7 cellular contexts compared by ENCODE assay signal in genomic region chr12:47071241-47071852, GRCh38. TPM values are rescaled to one million over a fixed set of nuclear protein-coding genes. Genes with fewer than 3 reads are reported as not detected.
DNase-seq lines count a peak whose midpoint lies in the region; ATAC-seq, FAIRE-seq and TF ChIP-seq lines count a peak whose summit lies in the region.

No MANE protein-coding gene starts in this region.

- no peaks in the 10 kb centered on the region for H3K27me3 ChIP-seq in pancreas
- H3K27me3 ChIP-seq in MG63: no peaks in the 10 kb centered on the region

- H3K9me3 ChIP-seq in pancreas (no peaks in the 10 kb centered on the region), MG63 (no peaks in the 10 kb centered on the region)

- H3K27ac ChIP-seq in pancreas: no peak overlapping the region

- H3K36me3 ChIP-seq in pancreas (no peaks in the 10 kb centered on the region), MG63 (no peaks in the 10 kb centered on the region; the same call in none of the 2 replicates)

- ATAC-seq in pancreas (peak in 3 of 4 donors; percentile 47 to 77 (median 61)), GM21737 (IDR thresholded peaks at IDR 0.05; ENCODE audit: unreplicated experiment) (no peak), HG02884 (IDR thresholded peaks at IDR 0.05; ENCODE audit: unreplicated experiment) (no peak)

- peak; percentile 55; the same call in 2 of the 3 replicates for TF ChIP-seq CTCF in GM12872 (IDR thresholded peaks at IDR 0.05; ENCODE audit: insufficient read depth, low read depth, low read length)
- TF ChIP-seq CTCF in pancreas (IDR thresholded peaks at IDR 0.05): peak in 2 of 4 donors; percentile 21 to 42

- FAIRE-seq in pancreas (lab: Jason Lieb, UNC): no peak

- intact Hi-C loops in pancreas (cut with DNase I): loop anchor here in 1 of 3 donors (10.0 kb wide), 1 partner anchor 233 kb away; no protein-coding TSS in a partner anchor

- peak; percentile 8 for DNase-seq in NCI-H1092 (lab: John Stamatoyannopoulos, UW)
- peak; percentile 22 for DNase-seq in central memory CD4-positive, alpha-beta T cell
- DNase-seq in pancreas: no peak
- no peak for DNase-seq in MG63

- peaks cover 5 to 12% (median 8%) of the 10 kb centered on the region in 3 donors for H3K4me1 ChIP-seq in pancreas

- 34 to 51% methylated on average over 5 of the region's 5 CpGs for WGBS in pancreas, 2 donors

- no peak overlapping the region for H3K4me3 ChIP-seq in pancreas
- no peak overlapping the region for H3K4me3 ChIP-seq in MG63

RNA-seq across cellular contexts. Expression of gene PCED1B, which starts 8.1 kb away (rescaled TPM):
- total RNA-seq in pancreas: 1 to 10 TPM in 4 of 6 donors, under 1 TPM in 2; 0.71 to 6.4 (median 1.5) TPM
- 1 to 10 TPM; 1.8 to 2.4 TPM for polyA plus RNA-seq in pancreas
- not detected in 2 replicates for total RNA-seq in MG63 (2014; rRNA removed; shearing (Covaris generic); ENCODE audit: low replicate concordance)

RNA-seq across cellular contexts. Expression of gene AMIGO2, which starts 8.4 kb away (rescaled TPM):
- 1 to 10 TPM; 1.3 to 7.5 (median 2.2) TPM for total RNA-seq in pancreas
- 1 to 10 TPM; 2.2 to 3.9 TPM for polyA plus RNA-seq in pancreas
- total RNA-seq in MG63 (2014; rRNA removed; shearing (Covaris generic); ENCODE audit: low replicate concordance): 6.3 and 10.5 TPM in 2 replicates

Comparison
In these comparisons a context has a peak if more than half of its experiments do, and no peak if none do; other contexts are left out.
1. DNase-seq: peak in NCI-H1092 (single experiment) and central memory CD4-positive, alpha-beta T cell (single experiment); none in pancreas (0 of 6) and MG63 (single experiment).
2. ATAC-seq: peak in pancreas (3 of 4); none in GM21737 (single experiment) and HG02884 (single experiment).